8 cellular contexts compared by ENCODE assay signal in genomic region chr2:27683390-27684071, GRCh38. TPM values are rescaled to one million over a fixed set of nuclear protein-coding genes. Genes with fewer than 3 reads are reported as not detected.
DNase-seq lines count a peak whose midpoint lies in the region; ATAC-seq and TF ChIP-seq lines count a peak whose summit lies in the region.

No MANE protein-coding gene starts in this region.

- H3K27me3 Mint-ChIP-seq in activated CD8-positive, alpha-beta T cell treated with anti-CD3 and anti-CD28 coated beads for 36 hours = no peaks in the 10 kb centered on the region
- no peaks in the 10 kb centered on the region for H3K27me3 Mint-ChIP-seq in mesothelial cell of epicardium (ENCODE audit: low read depth)

- no peak overlapping the region for H3K4me3 ChIP-seq in effector memory CD4-positive, alpha-beta T cell (ENCODE audit: insufficient read depth, low read depth, low read length, poor library complexity, severe bottlenecking)

- H3K4me1 ChIP-seq in effector memory CD4-positive, alpha-beta T cell (ENCODE audit: control insufficient read depth, insufficient read depth, low read length, poor library complexity, severe bottlenecking) = no peaks in the 10 kb centered on the region

- H3K27ac Mint-ChIP-seq in activated CD8-positive, alpha-beta T cell treated with anti-CD3 and anti-CD28 coated beads for 36 hours = peak overlapping the region; percentile 79
- H3K27ac Mint-ChIP-seq in mesothelial cell of epicardium = peak overlapping the region; percentile 89

- peaks cover 47% of the 10 kb centered on the region for H3K36me3 ChIP-seq in effector memory CD4-positive, alpha-beta T cell (ENCODE audit: control insufficient read depth, insufficient read depth, low read length)

- H3K4me1 Mint-ChIP-seq in activated CD8-positive, alpha-beta T cell treated with anti-CD3 and anti-CD28 coated beads for 36 hours (ENCODE audit: low read depth) = peaks cover 34% of the 10 kb centered on the region
- H3K4me1 Mint-ChIP-seq in mesothelial cell of epicardium = no peaks in the 10 kb centered on the region

- peaks cover 30% of the 10 kb centered on the region for H3K36me3 Mint-ChIP-seq in activated CD8-positive, alpha-beta T cell treated with anti-CD3 and anti-CD28 coated beads for 36 hours (ENCODE audit: low read depth)
- H3K36me3 Mint-ChIP-seq in mesothelial cell of epicardium = peaks cover 22% of the 10 kb centered on the region

- H3K27ac ChIP-seq in effector memory CD4-positive, alpha-beta T cell (ENCODE audit: insufficient read depth, low read length, poor library complexity, severe bottlenecking) = no peak overlapping the region

- CTCF ChIA-PET in activated CD8-positive, alpha-beta T cell treated with anti-CD3 and anti-CD28 coated beads for 36 hours (lab: Charles Lee) = interaction anchor here (0.6 to 6.0 kb wide), 64 partner anchors 8 to 772 kb away, joined by 3 to 64 read pairs (median 4); partner anchors contain the start of genes CCDC121, EIF2B4, GPN1 and GTF3C2

- no peak overlapping the region for H3K4me3 Mint-ChIP-seq in activated CD8-positive, alpha-beta T cell treated with anti-CD3 and anti-CD28 coated beads for 36 hours
- H3K4me3 Mint-ChIP-seq in mesothelial cell of epicardium = no peak overlapping the region

- H3K9me3 ChIP-seq in effector memory CD4-positive, alpha-beta T cell (ENCODE audit: control insufficient read depth, low read length) = no peaks in the 10 kb centered on the region

- POLR2A ChIA-PET in activated CD8-positive, alpha-beta T cell treated with anti-CD3 and anti-CD28 coated beads for 36 hours (lab: Charles Lee) = interaction anchor here (1.0 to 3.3 kb wide), 6 partner anchors 19 to 734 kb away, joined by 3 to 11 read pairs (median 4); partner anchors contain the start of genes CCDC121, GPN1, SLC4A1AP and SUPT7L

- TF ChIP-seq CTCF in activated CD8-positive, alpha-beta T cell treated with anti-CD3 and anti-CD28 coated beads for 36 hours (IDR thresholded peaks at IDR 0.05) = peak; percentile 100
- TF ChIP-seq CTCF in mesothelial cell of epicardium (IDR thresholded peaks at IDR 0.05; ENCODE audit: unreplicated experiment) = peak; percentile 99

- peak; percentile 95 for DNase-seq in ACHN
- DNase-seq in HT1080 (ENCODE audit: low read depth) = peak; percentile 88
- DNase-seq in NK-92 (lab: John Stamatoyannopoulos, UW; ENCODE audit: unreplicated experiment) = peak; percentile 51
- DNase-seq in activated CD8-positive, alpha-beta T cell treated with anti-CD3 and anti-CD28 coated beads for 36 hours = peak; percentile 98
- peak; percentile 59 to 80 (median 68) for DNase-seq in effector memory CD4-positive, alpha-beta T cell
- DNase-seq in mesothelial cell of epicardium (ENCODE audit: low spot score in 2 of 2, unreplicated experiment in 2 of 2) = peak; percentile 60 to 84
- peak; percentile 60 to 69 for DNase-seq in stimulated activated CD8-positive, alpha-beta memory T cell treated with anti-CD3 and anti-CD28 coated beads, Interleukin-2, amount 100 ng/mL, for 1 hour (ENCODE audit: low read depth in 2 of 2)

- in situ Hi-C loops in ACHN (cut with HindIII; ENCODE audit: low pct_ligation_motif_present, low pct_unique_long_range_greater_than_20kb, low sequenced_read_pairs) = no loop called here

- no peaks in the 10 kb centered on the region for H3K27me3 ChIP-seq in effector memory CD4-positive, alpha-beta T cell (replicated peaks; ENCODE audit: control insufficient read depth, insufficient read depth, low read length, poor library complexity, severe bottlenecking)

- H3K9me3 Mint-ChIP-seq in activated CD8-positive, alpha-beta T cell treated with anti-CD3 and anti-CD28 coated beads for 36 hours = no peaks in the 10 kb centered on the region
- H3K9me3 Mint-ChIP-seq in mesothelial cell of epicardium = no peaks in the 10 kb centered on the region

- ATAC-seq in GM18873 (IDR thresholded peaks at IDR 0.05; ENCODE audit: low FRiP score, unreplicated experiment) = peak; percentile 63
- peak; percentile 84 for ATAC-seq in activated CD8-positive, alpha-beta T cell treated with anti-CD3 and anti-CD28 coated beads for 36 hours

- intact Hi-C loops in activated CD8-positive, alpha-beta T cell treated with anti-CD3 and anti-CD28 coated beads for 36 hours (cut with micrococcal nuclease) = no loop called here

RNA-seq across cellular contexts. Expression of gene SLC4A1AP, which starts 19.8 kb away (rescaled TPM):
- total RNA-seq in HT1080 (2014; rRNA removed; shearing (Covaris generic)) = 22.6 and 26.1 TPM in 2 replicates
- 17.5 and 20.0 TPM in 2 replicates for polyA plus RNA-seq in HT1080 (2015; cell fraction: cytosol; rRNA removed)
- polyA plus RNA-seq in HT1080 (2015; cell fraction: nucleus; rRNA removed) = 35.3 and 40.8 TPM in 2 replicates
- total RNA-seq in activated CD8-positive, alpha-beta T cell treated with anti-CD3 and anti-CD28 coated beads for 36 hours = 10 to 100 TPM; 19.1 to 19.3 TPM
- 18.8 to 20.0 TPM (median 19.1 TPM) in 3 replicates for total RNA-seq in mesothelial cell of epicardium

RNA-seq across cellular contexts. Expression of gene SUPT7L, which starts 20.1 kb away (rescaled TPM):
- total RNA-seq in HT1080 (2014; rRNA removed; shearing (Covaris generic)) = 21.3 and 23.8 TPM in 2 replicates
- 18.0 and 18.6 TPM in 2 replicates for polyA plus RNA-seq in HT1080 (2015; cell fraction: cytosol; rRNA removed)
- 72.6 and 77.1 TPM in 2 replicates for polyA plus RNA-seq in HT1080 (2015; cell fraction: nucleus; rRNA removed)
- total RNA-seq in activated CD8-positive, alpha-beta T cell treated with anti-CD3 and anti-CD28 coated beads for 36 hours = 10 to 100 TPM; 21.8 to 22.6 TPM
- total RNA-seq in mesothelial cell of epicardium = 40.6 to 42.6 TPM (median 41.2 TPM) in 3 replicates

RNA-seq across cellular contexts. Expression of gene GPN1, which starts 54.7 kb away (rescaled TPM):
- total RNA-seq in HT1080 (2014; rRNA removed; shearing (Covaris generic)) = 42.3 and 52.9 TPM in 2 replicates
- 52.1 and 59.5 TPM in 2 replicates for polyA plus RNA-seq in HT1080 (2015; cell fraction: cytosol; rRNA removed)
- polyA plus RNA-seq in HT1080 (2015; cell fraction: nucleus; rRNA removed) = 41.3 and 44.3 TPM in 2 replicates
- total RNA-seq in activated CD8-positive, alpha-beta T cell treated with anti-CD3 and anti-CD28 coated beads for 36 hours = 10 to 100 TPM; 37.6 to 41.2 TPM
- 32.4 to 36.7 TPM (median 36.3 TPM) in 3 replicates for total RNA-seq in mesothelial cell of epicardium

RNA-seq across cellular contexts. Expression of gene CCDC121, which starts 54.7 kb away (rescaled TPM):
- 0.88 and 1.2 TPM in 2 replicates for total RNA-seq in HT1080 (2014; rRNA removed; shearing (Covaris generic))
- 1.3 and 1.6 TPM in 2 replicates for polyA plus RNA-seq in HT1080 (2015; cell fraction: cytosol; rRNA removed)
- polyA plus RNA-seq in HT1080 (2015; cell fraction: nucleus; rRNA removed) = 2.6 and 5.1 TPM in 2 replicates
- total RNA-seq in activated CD8-positive, alpha-beta T cell treated with anti-CD3 and anti-CD28 coated beads for 36 hours = under 1 TPM; 0.40 to 0.43 TPM
- total RNA-seq in mesothelial cell of epicardium = 4.6 to 5.2 TPM (median 4.9 TPM) in 3 replicates
